ENCODE assay signal across 11 cellular contexts in genomic region chr10:50395279-50395678, GRCh38.
DNase-seq lines count a peak whose midpoint lies in the region; ATAC-seq, FAIRE-seq and TF ChIP-seq lines count a peak whose summit lies in the region.
"Had no signal": no experiment of that assay in that cellular context is flagged by ENCODE, and none has a peak within 500 bp of the region (broad histone marks: within the 10 kb centered on the region; RNA-seq: fewer than 3 reads in every experiment).

No MANE protein-coding gene starts in this region.

- H3K4me1 ChIP-seq in right cardiac atrium (ENCODE audit: control insufficient read depth, insufficient read depth, low read length) (peaks cover 4% of the 10 kb centered on the region), astrocyte (ENCODE audit: insufficient read depth, low read length) (peaks cover 25% of the 10 kb centered on the region)

- no peak for FAIRE-seq in astrocyte (lab: Jason Lieb, UNC)

- H2AFZ ChIP-seq in astrocyte (ENCODE audit: low read depth, low read length) = no peak overlapping the region

- H3K27me3 ChIP-seq in right cardiac atrium (ENCODE audit: control insufficient read depth, insufficient read depth) (no peaks in the 10 kb centered on the region), astrocyte (ENCODE audit: insufficient read depth, low read length) (no peaks in the 10 kb centered on the region)

- H3K36me3 Mint-ChIP-seq in astrocyte (ENCODE audit: low read depth, unreplicated experiment) = no peaks in the 10 kb centered on the region
- peaks cover 7% of the 10 kb centered on the region for H3K36me3 Mint-ChIP-seq in T-helper 2 cell treated with Interferon-gamma antibody and Interleukin-4, amounts not matched to agents 5 μg/mL and 100 μg/mL, for 36 hours (ENCODE audit: low read depth)
- H3K36me3 Mint-ChIP-seq in stimulated activated memory B cell treated with anti-CD40 and anti-IgM and Interleukin-4, amounts not matched to agents 10 μg/mL and 1 μg/mL and 100 μg/mL, for 72 hours = peaks cover 7% of the 10 kb centered on the region
- H3K36me3 Mint-ChIP-seq in HFFc6 (ENCODE audit: low read depth) = peaks cover 12% of the 10 kb centered on the region

- TF ChIP-seq CTCF in astrocyte (IDR thresholded peaks at IDR 0.05; ENCODE audit: insufficient read depth, low read depth, low read length) = no peak
- TF ChIP-seq CTCF in HFFc6 (IDR thresholded peaks at IDR 0.05) = no peak

- no peak for DNase-seq in right cardiac atrium
- DNase-seq in Right ventricle myocardium superior = no peak
- DNase-seq in astrocyte (ENCODE audit: low read depth) = peak; percentile 29
- DNase-seq in left lobe of liver (ENCODE audit: low spot score) = peak; percentile 77
- DNase-seq in T-helper 2 cell treated with Interferon-gamma antibody and Interleukin-4, amounts not matched to agents 5 μg/mL and 100 μg/mL, for 36 hours (ENCODE audit: low spot score) = no peak
- no peak for DNase-seq in HFFc6
- DNase-seq: left colon, MM.1S had no signal

- no peak overlapping the region for H3K4me3 Mint-ChIP-seq in astrocyte (ENCODE audit: unreplicated experiment)
- no peak overlapping the region for H3K4me3 Mint-ChIP-seq in T-helper 2 cell treated with Interferon-gamma antibody and Interleukin-4, amounts not matched to agents 5 μg/mL and 100 μg/mL, for 36 hours
- no peak overlapping the region for H3K4me3 Mint-ChIP-seq in stimulated activated memory B cell treated with anti-CD40 and anti-IgM and Interleukin-4, amounts not matched to agents 10 μg/mL and 1 μg/mL and 100 μg/mL, for 72 hours
- no peak overlapping the region for H3K4me3 Mint-ChIP-seq in HFFc6

- H3K9me3 Mint-ChIP-seq in astrocyte (ENCODE audit: unreplicated experiment) = peaks cover 3% of the 10 kb centered on the region
- no peaks in the 10 kb centered on the region for H3K9me3 Mint-ChIP-seq in T-helper 2 cell treated with Interferon-gamma antibody and Interleukin-4, amounts not matched to agents 5 μg/mL and 100 μg/mL, for 36 hours
- no peaks in the 10 kb centered on the region for H3K9me3 Mint-ChIP-seq in stimulated activated memory B cell treated with anti-CD40 and anti-IgM and Interleukin-4, amounts not matched to agents 10 μg/mL and 1 μg/mL and 100 μg/mL, for 72 hours
- no peaks in the 10 kb centered on the region for H3K9me3 Mint-ChIP-seq in HFFc6

- peaks cover 18% of the 10 kb centered on the region for H4K20me1 ChIP-seq in astrocyte (ENCODE audit: insufficient read depth, low read length)

- H3K4me3 ChIP-seq in right cardiac atrium (ENCODE audit: low read length) = no peak overlapping the region
- H3K4me3 ChIP-seq in astrocyte (ENCODE audit: insufficient read depth, low read depth, low read length) = no peak overlapping the region

- no peak overlapping the region for H3K27ac Mint-ChIP-seq in astrocyte (ENCODE audit: unreplicated experiment)
- H3K27ac Mint-ChIP-seq in T-helper 2 cell treated with Interferon-gamma antibody and Interleukin-4, amounts not matched to agents 5 μg/mL and 100 μg/mL, for 36 hours = no peak overlapping the region
- no peak overlapping the region for H3K27ac Mint-ChIP-seq in stimulated activated memory B cell treated with anti-CD40 and anti-IgM and Interleukin-4, amounts not matched to agents 10 μg/mL and 1 μg/mL and 100 μg/mL, for 72 hours
- H3K27ac Mint-ChIP-seq in HFFc6 = no peak overlapping the region
- H3K27ac Mint-ChIP-seq: progenitor cell of endocrine pancreas had no signal

- peaks cover 37% of the 10 kb centered on the region for H3K79me2 ChIP-seq in astrocyte (ENCODE audit: insufficient read depth, low read length)

- no peaks in the 10 kb centered on the region for H3K27me3 Mint-ChIP-seq in astrocyte (ENCODE audit: low read depth, unreplicated experiment)
- no peaks in the 10 kb centered on the region for H3K27me3 Mint-ChIP-seq in T-helper 2 cell treated with Interferon-gamma antibody and Interleukin-4, amounts not matched to agents 5 μg/mL and 100 μg/mL, for 36 hours (ENCODE audit: low read depth)
- no peaks in the 10 kb centered on the region for H3K27me3 Mint-ChIP-seq in stimulated activated memory B cell treated with anti-CD40 and anti-IgM and Interleukin-4, amounts not matched to agents 10 μg/mL and 1 μg/mL and 100 μg/mL, for 72 hours
- H3K27me3 Mint-ChIP-seq in HFFc6 (ENCODE audit: insufficient read depth) = no peaks in the 10 kb centered on the region
- H3K27me3 Mint-ChIP-seq: progenitor cell of endocrine pancreas had no signal

- H3K27ac ChIP-seq in right cardiac atrium (ENCODE audit: low read length) = no peak overlapping the region
- H3K27ac ChIP-seq in astrocyte (ENCODE audit: low read depth, low read length) = no peak overlapping the region

- no peak overlapping the region for H3K9ac ChIP-seq in astrocyte (ENCODE audit: low read length)

- 89% methylated on average over 1 of the region's 1 CpG for WGBS in right cardiac atrium

- peaks cover 32% of the 10 kb centered on the region for H3K4me1 Mint-ChIP-seq in astrocyte (ENCODE audit: low read depth, unreplicated experiment)
- H3K4me1 Mint-ChIP-seq in T-helper 2 cell treated with Interferon-gamma antibody and Interleukin-4, amounts not matched to agents 5 μg/mL and 100 μg/mL, for 36 hours (ENCODE audit: low read depth) = peaks cover 41% of the 10 kb centered on the region
- peaks cover 29% of the 10 kb centered on the region for H3K4me1 Mint-ChIP-seq in stimulated activated memory B cell treated with anti-CD40 and anti-IgM and Interleukin-4, amounts not matched to agents 10 μg/mL and 1 μg/mL and 100 μg/mL, for 72 hours
- H3K4me1 Mint-ChIP-seq in HFFc6 (ENCODE audit: low read depth) = peaks cover 63% of the 10 kb centered on the region

- H3K9me3 ChIP-seq in right cardiac atrium (ENCODE audit: control insufficient read depth, low read length) (no peaks in the 10 kb centered on the region), astrocyte (ENCODE audit: insufficient read depth, low read depth, low read length) (no peaks in the 10 kb centered on the region)

- intact Hi-C loops in right cardiac atrium (cut with DNase I) = no loop called here
- intact Hi-C loops in Right ventricle myocardium superior (cut with DNase I) = no loop called here

- H3K4me2 ChIP-seq in astrocyte (ENCODE audit: low read length) = no peak overlapping the region

- no peaks in the 10 kb centered on the region for H3K36me3 ChIP-seq in astrocyte (ENCODE audit: insufficient read depth, low read length)

- ATAC-seq in right cardiac atrium (peak; percentile 31 to 32), Right ventricle myocardium superior (ENCODE audit: poor library complexity) (no peak), left lobe of liver (peak; percentile 72), GM21786 (IDR thresholded peaks at IDR 0.05; ENCODE audit: unreplicated experiment) (no peak)
- no peak for ATAC-seq in stimulated activated memory B cell treated with anti-CD40 and anti-IgM and Interleukin-4, amounts not matched to agents 10 μg/mL and 1 μg/mL and 100 μg/mL, for 72 hours
- ATAC-seq: left colon had no signal

Comparison
In these comparisons a context has a peak if more than half of its experiments do, and no peak if none do; other contexts are left out.
1. ATAC-seq: peak in right cardiac atrium (2 of 2) and left lobe of liver (single experiment); none in Right ventricle myocardium superior (single experiment), GM21786 (single experiment) and stimulated activated memory B cell treated with anti-CD40 and anti-IgM and Interleukin-4, amounts not matched to agents 10 μg/mL and 1 μg/mL and 100 μg/mL, for 72 hours (single experiment).
2. DNase-seq: peak in astrocyte (single experiment) and left lobe of liver (single experiment); none in right cardiac atrium (0 of 3), Right ventricle myocardium superior (single experiment), T-helper 2 cell treated with Interferon-gamma antibody and Interleukin-4, amounts not matched to agents 5 μg/mL and 100 μg/mL, for 36 hours (single experiment) and HFFc6 (single experiment).